Comparison of ENCODE assay signal across 12 cellular contexts in the genomic region with DNA sequence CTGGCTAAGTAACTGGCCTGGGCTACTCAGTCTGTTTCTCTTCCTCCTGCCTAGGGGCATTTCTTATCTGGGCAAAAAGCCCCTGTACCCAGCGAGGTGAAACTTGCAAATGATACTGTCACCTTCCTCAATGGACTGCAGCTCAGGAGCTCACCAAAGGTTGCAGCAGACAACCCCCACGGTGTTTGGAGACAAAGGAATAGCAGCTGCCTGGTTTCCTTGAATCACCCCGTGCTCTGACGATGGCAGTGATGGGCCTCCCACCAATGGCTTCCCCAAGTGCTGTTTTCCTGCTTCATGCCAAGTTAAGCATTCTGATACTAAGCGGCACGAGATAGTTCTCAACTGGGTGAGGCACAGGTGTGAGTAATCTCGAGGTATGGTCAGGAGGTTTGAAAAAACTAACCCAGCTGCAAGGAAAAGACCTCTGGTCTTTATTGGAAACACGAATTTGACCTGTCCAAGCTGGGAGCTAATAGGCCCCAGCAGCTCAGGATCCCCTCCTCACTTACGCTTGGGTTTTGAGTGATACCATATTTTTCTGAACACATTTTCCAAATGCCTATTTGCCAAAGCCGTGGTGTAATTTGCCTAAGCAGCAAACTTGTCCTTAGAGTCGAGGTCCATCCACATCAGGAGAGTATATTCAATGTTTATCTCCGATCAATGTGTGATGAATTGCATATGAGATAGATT.
DNase-seq lines count a peak whose midpoint lies in the region; ATAC-seq and TF ChIP-seq lines count a peak whose summit lies in the region.
"Had no signal": no experiment of that assay in that cellular context is flagged by ENCODE, and none has a peak within 500 bp of the region (broad histone marks: within the 10 kb centered on the region; RNA-seq: fewer than 3 reads in every experiment).

No MANE protein-coding gene starts in this region.

- peak overlapping the region; percentile 84 for H2AFZ ChIP-seq in IMR-90 (replicated peaks; ENCODE audit: low read length, poor library complexity)

- no peak overlapping the region for H4K91ac ChIP-seq in IMR-90 (ENCODE audit: insufficient read depth, low read depth, low read length)

- in situ Hi-C loops in IMR-90 (cut with MboI; ENCODE audit: low sequenced_read_pairs) = loop anchor here (5.0 to 25.0 kb wide), 3 partner anchors 365 to 1455 kb away; no protein-coding TSS in a partner anchor

- no peak overlapping the region for H3K4me2 ChIP-seq in IMR-90 (ENCODE audit: low read depth, low read length)

- H2AK9ac ChIP-seq in IMR-90 (replicated peaks; ENCODE audit: low read depth, low read length, poor library complexity) = peak overlapping the region; percentile 31

- no peaks in the 10 kb centered on the region; a peak in 1 of 4 replicates for H3K79me1 ChIP-seq in IMR-90 (ENCODE audit: low read depth in 1 of 2, low read length in 2 of 2)

- TF ChIP-seq POLR2A in IMR-90 (IDR thresholded peaks at IDR 0.05; ENCODE audit: low read depth, low read length) (no peak), stomach (IDR thresholded peaks at IDR 0.05) (no peak)

- H3K9me1 ChIP-seq in IMR-90 (ENCODE audit: insufficient read depth, low read length) = peaks cover 6% of the 10 kb centered on the region; the same call in 1 of the 2 replicates

- no peak for TF ChIP-seq RAD21 in IMR-90 (IDR thresholded peaks at IDR 0.05; ENCODE audit: low read length)

- H3K27ac ChIP-seq in IMR-90 (ENCODE audit: insufficient read depth, low read length) (no peak overlapping the region), stomach (peak overlapping the region in 3 of 5 donors; percentile 16 to 68 (median 34))
- H3K27ac ChIP-seq: 22Rv1 had no signal

- H3K9ac ChIP-seq in IMR-90 (ENCODE audit: low read depth, low read length) = no peak overlapping the region

- peak overlapping the region; percentile 64 for H3K14ac ChIP-seq in IMR-90 (replicated peaks; ENCODE audit: low read depth, low read length)

- H3K4me3 ChIP-seq in IMR-90 (ENCODE audit: insufficient read depth, low read depth, low read length) (no peak overlapping the region), epithelial cell of esophagus (ENCODE audit: low read length) (no peak overlapping the region), stomach (no peak overlapping the region)

- 40% methylated on average over 4 of the region's 12 CpGs; no CpG with 5 or more reads in 1 of the 2 experiments for WGBS in IMR-90 (ENCODE audit: extremely low coverage in 2 of 2, insufficient read length in 1 of 2), 2 experiments
- 49 to 65% (median 61%) methylated on average over 12 of the region's 12 CpGs for WGBS in stomach, 5 donors

- peak overlapping the region; percentile 84 for H4K5ac ChIP-seq in IMR-90 (ENCODE audit: low read depth, low read length)

- H4K20me1 ChIP-seq in IMR-90 (ENCODE audit: insufficient read depth, low read length) = no peaks in the 10 kb centered on the region

- peak overlapping the region; percentile 50; the same call in 1 of the 2 replicates for H2AK5ac ChIP-seq in IMR-90 (ENCODE audit: low read depth, low read length)

- peak overlapping the region; percentile 37; the same call in 1 of the 2 replicates for H3K18ac ChIP-seq in IMR-90 (ENCODE audit: low read depth, low read length)

- CTCF ChIA-PET in IMR-90 (lab: Yijun Ruan, JAX) = no interaction called here

- no peaks in the 10 kb centered on the region for H3K36me3 ChIP-seq in IMR-90 (ENCODE audit: control insufficient read depth, insufficient read depth, low read length)
- H3K36me3 ChIP-seq in stomach = no peaks in the 10 kb centered on the region

- H3K23ac ChIP-seq in IMR-90 (ENCODE audit: low read depth, low read length) = peak overlapping the region; percentile 44; the same call in 1 of the 2 replicates

- peak overlapping the region; percentile 52 to 72 for H4K8ac ChIP-seq in IMR-90 (ENCODE audit: low read depth in 2 of 2, low read length in 2 of 2)

- peak overlapping the region; percentile 67 for H3K4ac ChIP-seq in IMR-90 (ENCODE audit: low read depth, low read length)

- H2BK5ac ChIP-seq in IMR-90 (ENCODE audit: low read depth, low read length, poor library complexity, severe bottlenecking) = no peak overlapping the region

- H3K4me1 ChIP-seq in IMR-90 (ENCODE audit: control insufficient read depth, insufficient read depth, low read length) = peaks cover 10% of the 10 kb centered on the region
- peaks cover 13 to 57% (median 29%) of the 10 kb centered on the region in 4 donors for H3K4me1 ChIP-seq in stomach

- POLR2A ChIA-PET in IMR-90 (lab: Charles Lee; ENCODE audit: unreplicated experiment) = no interaction called here

- H3K9me3 ChIP-seq in IMR-90 (ENCODE audit: control insufficient read depth, insufficient read depth, low read length) (no peaks in the 10 kb centered on the region), stomach (no peaks in the 10 kb centered on the region)

- TF ChIP-seq CTCF in IMR-90 (conservative IDR thresholded peaks at IDR 0.05; ENCODE audit: low read depth, low read length) (no peak), epithelial cell of esophagus (IDR thresholded peaks at IDR 0.05; ENCODE audit: insufficient read depth, low read depth, low read length, missing control alignments) (no peak), stomach (IDR thresholded peaks at IDR 0.05) (no peak)

- intact Hi-C loops in IMR-90 (cut with micrococcal nuclease) (loop anchor here (5.0 kb wide), 1 partner anchor 255 kb away; no protein-coding TSS in a partner anchor), stomach (cut with DNase I; ENCODE audit: low total_unique reads) (loop anchor here (10.0 kb wide), 1 partner anchor 367 kb away; no protein-coding TSS in a partner anchor)

- dilution Hi-C loops in IMR-90 (cut with HindIII; ENCODE audit: low sequenced_read_pairs, unreplicated experiment) = no loop called here

- H3K27me3 ChIP-seq in IMR-90 (ENCODE audit: control insufficient read depth, insufficient read depth, low read length) (no peaks in the 10 kb centered on the region), stomach (no peaks in the 10 kb centered on the region)

- no peak for TF ChIP-seq EP300 in stomach (IDR thresholded peaks at IDR 0.05)

- no TSS peak for BruUV-seq in IMR-90 (replicated peaks; lab: Mats Ljungman, UMichigan)

- ATAC-seq in IMR-90 (ENCODE audit: low read depth) (no peak), GM19397 (IDR thresholded peaks at IDR 0.05; ENCODE audit: unreplicated experiment) (no peak)

- H2BK120ac ChIP-seq in IMR-90 (ENCODE audit: low read depth, low read length) = peak overlapping the region; percentile 30; the same call in 1 of the 2 replicates

- no peak overlapping the region for H3K56ac ChIP-seq in IMR-90 (ENCODE audit: extremely low read depth, insufficient read depth, low read length)

- H2BK20ac ChIP-seq in IMR-90 (ENCODE audit: low read depth, low read length) = peak overlapping the region; percentile 33; the same call in 1 of the 2 replicates

- H2BK15ac ChIP-seq in IMR-90 (ENCODE audit: low read depth, low read length) = peak overlapping the region; percentile 53; the same call in 1 of the 3 replicates

- DNase-seq in DMS 273 (lab: John Stamatoyannopoulos, UW; ENCODE audit: unreplicated experiment) = peak; percentile 23
- no peak for DNase-seq in DMS 273 treated with DMSO at 0.1 percent for 48 hours (lab: John Stamatoyannopoulos, UW)
- DNase-seq in IMR-90 = no peak
- peak; percentile 72 for DNase-seq in epithelial cell of esophagus (ENCODE audit: low read depth)
- DNase-seq in stomach = no peak
- DNase-seq in amygdala (lab: John Stamatoyannopoulos, UW) = no peak
- no peak for DNase-seq in DMS79 treated with DMSO at 0.1 percent for 48 hours (lab: John Stamatoyannopoulos, UW)
- DNase-seq: activated CD4-positive, alpha-beta T cell treated with anti-CD3 and anti-CD28 coated beads for 4 hours; naive thymus-derived CD8-positive, alpha-beta T cell; NCI-H1048 had no signal

TF ChIP-seq in IMR-90, 13 proteins besides CTCF, POLR2A, EP300 and RAD21:
- no peak for TF ChIP-seq SMC3 (IDR thresholded peaks at IDR 0.05; ENCODE audit: low read depth, low read length)

Comparison
In these comparisons a context has a peak if more than half of its experiments do, and no peak if none do; other contexts are left out.
1. DNase-seq: peak in DMS 273 (single experiment) and epithelial cell of esophagus (single experiment); none in DMS 273 treated with DMSO at 0.1 percent for 48 hours (single experiment), IMR-90 (single experiment), stomach (single experiment), amygdala (0 of 56) and DMS79 treated with DMSO at 0.1 percent for 48 hours (single experiment).